ENCODE assay signal across 19 cellular contexts in the genomic region with DNA sequence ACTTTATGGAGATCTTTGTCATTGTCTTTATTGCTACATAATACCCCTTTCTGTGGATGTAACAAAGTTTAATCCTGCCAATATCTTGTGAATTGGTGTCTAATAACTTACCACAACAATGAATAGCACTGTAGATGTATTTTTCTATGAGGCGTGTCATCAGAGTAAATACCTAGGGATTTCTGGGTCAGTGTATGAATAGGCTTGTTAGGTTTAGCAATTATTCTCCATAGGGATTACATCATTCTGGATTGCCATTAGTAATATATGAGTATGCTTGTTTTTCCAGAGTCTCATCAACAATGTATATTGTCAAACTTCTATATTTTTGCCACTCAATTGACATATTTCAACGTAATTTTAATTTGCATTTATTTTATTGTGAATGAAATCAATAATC.
DNase-seq lines count a peak whose midpoint lies in the region; ATAC-seq, FAIRE-seq and TF ChIP-seq lines count a peak whose summit lies in the region.
"Had no signal": no experiment of that assay in that cellular context is flagged by ENCODE, and none has a peak within 500 bp of the region (broad histone marks: within the 10 kb centered on the region; RNA-seq: fewer than 3 reads in every experiment).

No MANE protein-coding gene starts in this region.

- no peaks in the 10 kb centered on the region for H3K9me3 Mint-ChIP-seq in activated T-cell treated with anti-CD3 and anti-CD28 coated beads, Interleukin-2, amount 50 U/mL, for 24 hours
- peaks cover 2% of the 10 kb centered on the region for H3K9me3 Mint-ChIP-seq in stimulated activated effector memory CD8-positive, alpha-beta T cell treated with anti-CD3 and anti-CD28 coated beads, Interleukin-12 subunit alpha, Interleukin-12 subunit beta, amount 100 ng/mL, for 72 hours
- H3K9me3 Mint-ChIP-seq: H9 had no signal

- no peak overlapping the region for H3K4me3 ChIP-seq in bronchial epithelial cell (ENCODE audit: low read depth, low read length)
- H3K4me3 ChIP-seq: GM12878, GM23338 had no signal

- no peaks in the 10 kb centered on the region for H3K4me1 Mint-ChIP-seq in activated T-cell treated with anti-CD3 and anti-CD28 coated beads, Interleukin-2, amount 50 U/mL, for 24 hours (ENCODE audit: low read depth)
- H3K4me1 Mint-ChIP-seq in stimulated activated effector memory CD8-positive, alpha-beta T cell treated with anti-CD3 and anti-CD28 coated beads, Interleukin-12 subunit alpha, Interleukin-12 subunit beta, amount 100 ng/mL, for 72 hours, result no peaks in the 10 kb centered on the region
- H3K4me1 Mint-ChIP-seq: CD4-positive, alpha-beta memory T cell; GM23338; H9 had no signal

- no peaks in the 10 kb centered on the region for H3K27me3 ChIP-seq in bronchial epithelial cell (ENCODE audit: control insufficient read depth, insufficient read depth, low read length)

- peak; percentile 74 for DNase-seq in DMS53 (lab: John Stamatoyannopoulos, UW)
- peak; percentile 53 for DNase-seq in DMS53 treated with DMSO at 0.1 percent for 48 hours (lab: John Stamatoyannopoulos, UW; ENCODE audit: unreplicated experiment)
- peak; percentile 61 for DNase-seq in bronchial epithelial cell (ENCODE audit: low read depth)
- no peak for DNase-seq in activated T-cell treated with anti-CD3 and anti-CD28 coated beads, Interleukin-2, amount 50 U/mL, for 24 hours
- DNase-seq in stimulated activated effector memory CD8-positive, alpha-beta T cell treated with anti-CD3 and anti-CD28 coated beads, Interleukin-12 subunit alpha, Interleukin-12 subunit beta, amount 100 ng/mL, for 72 hours (ENCODE audit: low spot score in 2 of 2), result no peak
- DNase-seq in central memory CD4-positive, alpha-beta T cell, result no peak
- DNase-seq: C1 segment of cervical spinal cord; CD4-positive, alpha-beta memory T cell; COR-L47; DMS79; EL; GDM1; H9 had no signal

- peak; percentile 55 for ATAC-seq in esophagus mucosa
- no peak for ATAC-seq in stimulated activated effector memory CD8-positive, alpha-beta T cell treated with anti-CD3 and anti-CD28 coated beads, Interleukin-12 subunit alpha, Interleukin-12 subunit beta, amount 100 ng/mL, for 72 hours
- ATAC-seq in GM19395 (IDR thresholded peaks at IDR 0.05; ENCODE audit: unreplicated experiment), result no peak
- ATAC-seq: GM23338, HCT116 had no signal

- TF ChIP-seq CTCF in bronchial epithelial cell (IDR thresholded peaks at IDR 0.05; ENCODE audit: insufficient read depth, low read length, severe bottlenecking), result no peak

- no peak for FAIRE-seq in bronchial epithelial cell (lab: Jason Lieb, UNC)
- FAIRE-seq: GM12878, GM19239 had no signal

- no peaks in the 10 kb centered on the region for H3K36me3 Mint-ChIP-seq in activated T-cell treated with anti-CD3 and anti-CD28 coated beads, Interleukin-2, amount 50 U/mL, for 24 hours (ENCODE audit: low read depth)
- H3K36me3 Mint-ChIP-seq in stimulated activated effector memory CD8-positive, alpha-beta T cell treated with anti-CD3 and anti-CD28 coated beads, Interleukin-12 subunit alpha, Interleukin-12 subunit beta, amount 100 ng/mL, for 72 hours, result no peaks in the 10 kb centered on the region
- H3K36me3 Mint-ChIP-seq: CD4-positive, alpha-beta memory T cell had no signal

- no peaks in the 10 kb centered on the region for H3K36me3 ChIP-seq in bronchial epithelial cell (ENCODE audit: control insufficient read depth, insufficient read depth, low read length)

- no peaks in the 10 kb centered on the region for H3K27me3 Mint-ChIP-seq in activated T-cell treated with anti-CD3 and anti-CD28 coated beads, Interleukin-2, amount 50 U/mL, for 24 hours
- H3K27me3 Mint-ChIP-seq: CD4-positive, alpha-beta memory T cell had no signal

- H3K27ac Mint-ChIP-seq in activated T-cell treated with anti-CD3 and anti-CD28 coated beads, Interleukin-2, amount 50 U/mL, for 24 hours, result no peak overlapping the region
- no peak overlapping the region for H3K27ac Mint-ChIP-seq in stimulated activated effector memory CD8-positive, alpha-beta T cell treated with anti-CD3 and anti-CD28 coated beads, Interleukin-12 subunit alpha, Interleukin-12 subunit beta, amount 100 ng/mL, for 72 hours
- H3K27ac Mint-ChIP-seq: CD4-positive, alpha-beta memory T cell; GM23338; H9 had no signal

- H3K4me3 Mint-ChIP-seq in activated T-cell treated with anti-CD3 and anti-CD28 coated beads, Interleukin-2, amount 50 U/mL, for 24 hours, result no peak overlapping the region
- H3K4me3 Mint-ChIP-seq in stimulated activated effector memory CD8-positive, alpha-beta T cell treated with anti-CD3 and anti-CD28 coated beads, Interleukin-12 subunit alpha, Interleukin-12 subunit beta, amount 100 ng/mL, for 72 hours, result no peak overlapping the region
- H3K4me3 Mint-ChIP-seq: CD4-positive, alpha-beta memory T cell; GM23338; H9 had no signal

Comparison
In these comparisons a context has a peak if more than half of its experiments do, and no peak if none do; other contexts are left out.
1. DNase-seq: peak in DMS53 (single experiment), DMS53 treated with DMSO at 0.1 percent for 48 hours (single experiment) and bronchial epithelial cell (single experiment); none in activated T-cell treated with anti-CD3 and anti-CD28 coated beads, Interleukin-2, amount 50 U/mL, for 24 hours (single experiment), stimulated activated effector memory CD8-positive, alpha-beta T cell treated with anti-CD3 and anti-CD28 coated beads, Interleukin-12 subunit alpha, Interleukin-12 subunit beta, amount 100 ng/mL, for 72 hours (0 of 2) and central memory CD4-positive, alpha-beta T cell (single experiment).